In genomic region chr3:24519368-24520100, GRCh38 we compare ENCODE assay signal across 1 cellular context.
A peak's percentile ranks its signal among the peaks of the same experiment; 100 is the strongest.
TF ChIP-seq lines count a peak whose summit lies in the region.

No MANE protein-coding gene starts in this region.

TF ChIP-seq in HepG2, 621 proteins besides CTCF, POLR2A, EP300 and RAD21 (continued from another document and continues in another):
- peak; percentile 52 for TF ChIP-seq PAXIP1 (CRISPR knock-in tag; conservative IDR thresholded peaks at IDR 0.05)
- TF ChIP-seq IRF9 (CRISPR knock-in tag; IDR thresholded peaks at IDR 0.05; ENCODE audit: borderline replicate concordance) = no peak
- no peak for TF ChIP-seq HNRNPLL (IDR thresholded peaks at IDR 0.05; ENCODE audit: low read depth, low read length, poor library complexity, severe bottlenecking)
- 0 out of 2 replicates have a peak, but pooled peaks have one; percentile 63 for TF ChIP-seq ZNF318 (CRISPR knock-in tag; IDR thresholded peaks at IDR 0.05)
- TF ChIP-seq RFX5 (IDR thresholded peaks at IDR 0.05; ENCODE audit: low read depth, low read length) = no peak
- TF ChIP-seq ZFP91 (CRISPR knock-in tag; IDR thresholded peaks at IDR 0.05; ENCODE audit: borderline replicate concordance) = no peak
- TF ChIP-seq ZFP36L1 (CRISPR knock-in tag; IDR thresholded peaks at IDR 0.05) = no peak
- TF ChIP-seq ZHX1 (CRISPR knock-in tag; IDR thresholded peaks at IDR 0.05; ENCODE audit: low read depth) = no peak
- TF ChIP-seq ZNF777 (CRISPR knock-in tag; IDR thresholded peaks at IDR 0.05) = no peak
- TF ChIP-seq IRF2 (CRISPR knock-in tag; IDR thresholded peaks at IDR 0.05) = peak; percentile 74; the same call in 1 of the 2 replicates
- TF ChIP-seq NFKBIZ (CRISPR knock-in tag; IDR thresholded peaks at IDR 0.05) = no peak
- no peak for TF ChIP-seq ARNT2 (CRISPR knock-in tag; IDR thresholded peaks at IDR 0.05; ENCODE audit: low read depth)
- TF ChIP-seq PITX1 (CRISPR knock-in tag; IDR thresholded peaks at IDR 0.05) = no peak
- TF ChIP-seq HDAC2 (CRISPR knock-in tag; IDR thresholded peaks at IDR 0.05) = no peak
- TF ChIP-seq SIN3A (IDR thresholded peaks at IDR 0.05; ENCODE audit: borderline replicate concordance, low read depth, low read length) = 0 out of 2 replicates have a peak, but pooled peaks have one; percentile 40
- no peak for TF ChIP-seq RERE (CRISPR knock-in tag; IDR thresholded peaks at IDR 0.05; ENCODE audit: low read depth)
- 0 out of 2 replicates have a peak, but pooled peaks have one; percentile 18 for TF ChIP-seq ZNF609 (CRISPR knock-in tag; IDR thresholded peaks at IDR 0.05; ENCODE audit: borderline replicate concordance)
- no peak for TF ChIP-seq ZSCAN12 (CRISPR knock-in tag; IDR thresholded peaks at IDR 0.05)
- no peak for TF ChIP-seq RXRA (CRISPR knock-in tag; IDR thresholded peaks at IDR 0.05)
- TF ChIP-seq ESRRA (CRISPR knock-in tag; IDR thresholded peaks at IDR 0.05; ENCODE audit: low read depth) = no peak
- no peak for TF ChIP-seq RFX3 (CRISPR knock-in tag; IDR thresholded peaks at IDR 0.05)
- no peak for TF ChIP-seq ZSCAN21 (CRISPR knock-in tag; IDR thresholded peaks at IDR 0.05; ENCODE audit: borderline replicate concordance)
